8 cellular contexts compared by ENCODE assay signal in genomic region chr1:115052454-115053083, GRCh38. TPM values are rescaled to one million over a fixed set of nuclear protein-coding genes. Genes with fewer than 3 reads are reported as not detected.
DNase-seq lines count a peak whose midpoint lies in the region; ATAC-seq, FAIRE-seq and TF ChIP-seq lines count a peak whose summit lies in the region.

No MANE protein-coding gene starts in this region.

- no peaks in the 10 kb centered on the region for H3K36me3 ChIP-seq in DND-41 (ENCODE audit: insufficient read depth, low read length)

- H2AFZ ChIP-seq in DND-41 (ENCODE audit: low read depth, low read length) = no peak overlapping the region

- H3K9ac ChIP-seq in DND-41 (ENCODE audit: low read depth, low read length) = no peak overlapping the region

- H3K9me3 ChIP-seq in DND-41 (ENCODE audit: insufficient read depth, low read length, severe bottlenecking) = no peaks in the 10 kb centered on the region

- H3K79me2 ChIP-seq in DND-41 (ENCODE audit: insufficient read depth, low read length) = no peaks in the 10 kb centered on the region

- DNase-seq in DND-41 = peak; percentile 64
- DNase-seq in LHCN-M2 (ENCODE audit: low read depth) = peak; percentile 48
- peak; percentile 56 for DNase-seq in RPMI8226
- peak; percentile 26 for DNase-seq in activated gamma-delta T cell treated with anti-CD3 and anti-CD28 coated beads, Interleukin-2, amount 50 U/mL, for 16 hours (ENCODE audit: low read depth)
- peak; percentile 59 for DNase-seq in glomerular visceral epithelial cell (ENCODE audit: extremely low spot score)
- DNase-seq in pulmonary artery endothelial cell (ENCODE audit: low read depth, low spot score) = peak; percentile 7
- DNase-seq in GM12892 (ENCODE audit: insufficient read length) = no peak

- ATAC-seq in DND-41 (ENCODE audit: insufficient read depth, low read depth) (peak; percentile 94), GM21529 (IDR thresholded peaks at IDR 0.05; ENCODE audit: unreplicated experiment) (peak; percentile 83)

- no peak overlapping the region for H3K27ac ChIP-seq in DND-41 (ENCODE audit: low read length)

- H3K4me3 ChIP-seq in DND-41 (ENCODE audit: low read depth in 1 of 2, low read length in 2 of 2) = no peak overlapping the region

- TF ChIP-seq CTCF in DND-41 (IDR thresholded peaks at IDR 0.05; ENCODE audit: borderline replicate concordance, extremely low read depth, low read length, poor library complexity, severe bottlenecking) = peak; percentile 92

- peaks cover 13% of the 10 kb centered on the region for H3K27me3 ChIP-seq in DND-41 (ENCODE audit: insufficient read depth, low read length, poor library complexity)

- H3K4me2 ChIP-seq in DND-41 (ENCODE audit: insufficient read depth, low read length) = no peak overlapping the region

- FAIRE-seq in GM12892 (lab: Jason Lieb, UNC) = no peak

- no peak for TF ChIP-seq POLR2A in GM12892 (IDR thresholded peaks at IDR 0.05; ENCODE audit: low read depth, low read length)

- H4K20me1 ChIP-seq in DND-41 (ENCODE audit: insufficient read depth, low read length) = no peaks in the 10 kb centered on the region; the same call in 1 of the 2 replicates

- H3K4me1 ChIP-seq in DND-41 (ENCODE audit: insufficient read depth, low read length) = no peaks in the 10 kb centered on the region

RNA-seq across cellular contexts. Expression of gene TSHB, which starts 22.9 kb away (rescaled TPM):
- not detected in 2 replicates for total RNA-seq in LHCN-M2 (2014; rRNA removed)
- polyA plus RNA-seq in LHCN-M2 (2012) = not detected
- not detected in 2 replicates for total RNA-seq in pulmonary artery endothelial cell
- polyA plus RNA-seq in GM12892 (2012; ENCODE audit: missing spikeins) = not detected

RNA-seq across cellular contexts. Expression of gene TSPAN2, which starts 36.7 kb away (rescaled TPM):
- total RNA-seq in LHCN-M2 (2014; rRNA removed) = 0.11 and 0.90 TPM in 2 replicates
- 1.0 TPM for polyA plus RNA-seq in LHCN-M2 (2012)
- total RNA-seq in pulmonary artery endothelial cell = 0.39 and 0.86 TPM in 2 replicates
- not detected for polyA plus RNA-seq in GM12892 (2012; ENCODE audit: missing spikeins)
